8 cellular contexts compared by ENCODE assay signal in the genomic region with DNA sequence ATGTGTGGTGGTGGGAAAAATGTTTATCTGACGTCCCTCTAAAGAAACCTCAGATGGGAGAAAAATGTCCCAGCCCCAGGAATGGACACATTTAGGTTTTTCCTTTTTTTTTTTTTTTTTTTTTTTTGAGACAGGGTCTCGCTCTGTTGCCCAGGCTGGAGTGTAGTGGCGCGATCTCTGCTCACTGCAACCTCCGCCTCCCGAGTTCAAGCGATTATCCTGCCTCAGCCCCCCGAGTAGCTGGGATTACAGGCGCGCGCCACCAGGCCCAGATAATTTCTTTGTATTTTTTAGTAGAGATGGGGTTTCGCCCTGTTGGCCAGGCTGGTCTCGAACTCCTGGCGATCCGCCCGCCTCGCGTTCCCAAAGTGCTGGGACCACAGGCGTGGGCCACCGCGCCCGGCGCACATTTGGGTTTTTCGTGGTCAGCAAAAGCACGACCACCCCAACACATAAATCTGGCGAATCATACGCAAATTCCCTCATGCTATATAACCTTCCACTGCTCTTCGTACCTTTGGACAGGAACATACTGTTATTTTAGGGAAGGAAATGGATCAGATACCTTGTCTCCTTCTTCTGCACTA. TPM values are rescaled to one million over a fixed set of nuclear protein-coding genes. Genes with fewer than 3 reads are reported as not detected.
A peak's percentile ranks its signal among the peaks of the same experiment; 100 is the strongest.
DNase-seq lines count a peak whose midpoint lies in the region; ATAC-seq, FAIRE-seq and TF ChIP-seq lines count a peak whose summit lies in the region.
"Not testable (repeated sequence)": the region's sequence is repeated elsewhere in the genome, so short reads cannot be mapped to it uniquely, and the experiment has no call there.

No MANE protein-coding gene starts in this region.

- peaks cover 71% of the 10 kb centered on the region for H3K79me2 ChIP-seq in K562 (ENCODE audit: control insufficient read depth, insufficient read depth, low read length)

- ATAC-seq in GM21619 (IDR thresholded peaks at IDR 0.05; ENCODE audit: unreplicated experiment) (peak; percentile 7), K562 (peak; percentile 15)
- ATAC-seq in Right ventricle myocardium inferior: not testable (repeated sequence)
- peak in 1 of 2 donors; percentile 20 for ATAC-seq in naive thymus-derived CD8-positive, alpha-beta T cell

- H3K9me1 ChIP-seq in K562 (ENCODE audit: control insufficient read depth, insufficient read depth, low read length): not testable (repeated sequence)

- not testable (repeated sequence) for TF ChIP-seq CTCF in WI38 (IDR thresholded peaks at IDR 0.05; ENCODE audit: low read depth, low read length); K562 (IDR thresholded peaks at IDR 0.05 in 2 of 3, conservative IDR thresholded peaks at IDR 0.05 in 1 of 3; ENCODE audit: insufficient read depth in 2 of 3, low read depth in 1 of 3, low read length in 3 of 3)

- H3K9ac ChIP-seq in BLaER1 treated with 17β-estradiol and CSF1 and Interleukin-3, amounts not matched to agents 10 nM and 100 nM: peak overlapping the region; percentile 69 to 93 (median 89)
- peak overlapping the region; percentile 95 to 99 for H3K9ac ChIP-seq in K562 (ENCODE audit: insufficient read depth in 1 of 2, low read depth in 2 of 2, low read length in 2 of 2)

- H3K36me3 ChIP-seq in BLaER1 treated with 17β-estradiol and CSF1 and Interleukin-3, amounts not matched to agents 10 nM and 100 nM: peaks cover 22 to 64% (median 43%) of the 10 kb centered on the region in 11 experiments; a peak in 21 of 22 replicates
- peaks cover 54% of the 10 kb centered on the region for H3K36me3 ChIP-seq in K562 (ENCODE audit: control insufficient read depth, insufficient read depth, low read length)

- 0% methylated on average over 20 of the region's 28 CpGs for WGBS in K562 (ENCODE audit: insufficient coverage, low coverage, missing lambda C conversion rate)

- H3K4me1 ChIP-seq in BLaER1 treated with 17β-estradiol and CSF1 and Interleukin-3, amounts not matched to agents 10 nM and 100 nM: peaks cover 20 to 24% (median 23%) of the 10 kb centered on the region in 10 experiments
- H3K4me1 ChIP-seq in K562 (replicated peaks in 1 of 2; ENCODE audit: control insufficient read depth in 2 of 2, insufficient read depth in 2 of 2, low read length in 2 of 2): peaks cover 0 to 11% of the 10 kb centered on the region in 2 experiments; a peak in 4 of 5 replicates

- H3K27me3 ChIP-seq in BLaER1 treated with 17β-estradiol and CSF1 and Interleukin-3, amounts not matched to agents 10 nM and 100 nM; K562 (ENCODE audit: control insufficient read depth in 2 of 2, insufficient read depth in 2 of 2, low read length in 2 of 2): not testable (repeated sequence)

- TF ChIP-seq EP300 in K562 (IDR thresholded peaks at IDR 0.05; ENCODE audit: low read length): not testable (repeated sequence)

- intact Hi-C loops in K562 (cut with micrococcal nuclease); Right ventricle myocardium inferior (cut with DNase I): not testable (repeated sequence)

- peak overlapping the region; percentile 47 to 94 (median 85); a peak in 21 of 22 replicates for H3K27ac ChIP-seq in BLaER1 treated with 17β-estradiol and CSF1 and Interleukin-3, amounts not matched to agents 10 nM and 100 nM
- peak overlapping the region; percentile 94 for H3K27ac ChIP-seq in K562 (ENCODE audit: extremely low read depth, low read depth, low read length)

- peaks cover 9 to 61% (median 57%) of the 10 kb centered on the region in 4 donors for H3K4me1 Mint-ChIP-seq in naive thymus-derived CD8-positive, alpha-beta T cell

- H3K9me3 ChIP-seq in BLaER1 treated with 17β-estradiol and CSF1 and Interleukin-3, amounts not matched to agents 10 nM and 100 nM (replicated peaks in 1 of 11); K562 (replicated peaks; ENCODE audit: control insufficient read depth, insufficient read depth, low read depth, low read length): not testable (repeated sequence)

- not testable (repeated sequence) for TF ChIP-seq POLR2A in K562 (conservative IDR thresholded peaks at IDR 0.05)

- H3K9me3 Mint-ChIP-seq in naive thymus-derived CD8-positive, alpha-beta T cell: not testable (repeated sequence)

- TSS peak; percentile 75 for BruUV-seq in K562 (replicated peaks; lab: Mats Ljungman, UMichigan)

- H3K4me3 Mint-ChIP-seq in naive thymus-derived CD8-positive, alpha-beta T cell: peak overlapping the region; percentile 92 to 99 (median 98)

- not testable (repeated sequence) for H3K27me3 Mint-ChIP-seq in naive thymus-derived CD8-positive, alpha-beta T cell

- not testable (repeated sequence) for FAIRE-seq in K562 (lab: Jason Lieb, UNC)

- peaks cover 0 to 20% (median 4%) of the 10 kb centered on the region in 11 experiments; a peak in 12 of 22 replicates for H4K20me1 ChIP-seq in BLaER1 treated with 17β-estradiol and CSF1 and Interleukin-3, amounts not matched to agents 10 nM and 100 nM
- not testable (repeated sequence) for H4K20me1 ChIP-seq in K562 (replicated peaks; ENCODE audit: control insufficient read depth, insufficient read depth, low read length)

- H3K27ac Mint-ChIP-seq in naive thymus-derived CD8-positive, alpha-beta T cell: peak overlapping the region; percentile 93 to 99 (median 96)

- H3K36me3 Mint-ChIP-seq in naive thymus-derived CD8-positive, alpha-beta T cell: peaks cover 4 to 27% (median 14%) of the 10 kb centered on the region in 3 donors

- CTCF ChIA-PET in K562 (lab: Yijun Ruan, JAX; ENCODE audit: low intra/inter-chr PET ratio): not testable (repeated sequence)

- H2AFZ ChIP-seq in K562 (ENCODE audit: low read depth, low read length): peak overlapping the region; percentile 90

- POLR2A ChIA-PET in K562 (lab: Yijun Ruan, JAX): interaction anchor here (0.7 to 5.1 kb wide), 8 partner anchors 9 to 300 kb away, joined by 3 to 35 read pairs (median 3); no protein-coding TSS in a partner anchor
- POLR2A ChIA-PET in naive thymus-derived CD8-positive, alpha-beta T cell (lab: Charles Lee): interaction anchor here (0.7 to 5.1 kb wide), 5 partner anchors 11 to 423 kb away, joined by 3 to 50 read pairs (median 4); no protein-coding TSS in a partner anchor

- peak overlapping the region; percentile 65 to 89 (median 73) for H3K4me2 ChIP-seq in BLaER1 treated with 17β-estradiol and CSF1 and Interleukin-3, amounts not matched to agents 10 nM and 100 nM
- peak overlapping the region; percentile 92 for H3K4me2 ChIP-seq in K562 (ENCODE audit: insufficient read depth, low read length)

- not testable (repeated sequence) for TF ChIP-seq RAD21 in K562 (CRISPR knock-in tag; conservative IDR thresholded peaks at IDR 0.05 in 1 of 2, IDR thresholded peaks at IDR 0.05 in 1 of 2)

- H3K4me3 ChIP-seq in BLaER1 treated with 17β-estradiol and CSF1 and Interleukin-3, amounts not matched to agents 10 nM and 100 nM: peak overlapping the region; percentile 79 to 99 (median 90)
- peak overlapping the region; percentile 99 for H3K4me3 ChIP-seq in Jurkat, Clone E6-1 (ENCODE audit: low read length)
- H3K4me3 ChIP-seq in WI38 (ENCODE audit: low read depth, low read length) (peak overlapping the region; percentile 96), K562 (peak overlapping the region; percentile 89)

- in situ Hi-C loops in K562 (cut with MboI): loop anchor here (25.0 kb wide), 1 partner anchor 532 kb away; no protein-coding TSS in a partner anchor

- DNase-seq in Jurkat, Clone E6-1 (ENCODE audit: low read depth, low spot score); naive thymus-derived CD8-positive, alpha-beta T cell: not testable (repeated sequence)
- DNase-seq in K562 (ENCODE audit: extremely low read depth in 1 of 4, low spot score in 3 of 4) (peak in 1 of 4 experiments; percentile 53), Right ventricle myocardium inferior (ENCODE audit: missing footprints) (peak; percentile 67)
- peak; percentile 22 to 26 for DNase-seq in stimulated activated CD4-positive, alpha-beta T cell treated with anti-CD3 and anti-CD28 coated beads, Interleukin-4, amount 100 ng/mL, for 48 hours (ENCODE audit: low read depth in 2 of 2)

RNA-seq across cellular contexts. Expression of a gene that starts 0.5 kb away (rescaled TPM):
- 72.9 TPM for polyA plus RNA-seq in Jurkat, Clone E6-1 (2012; ENCODE audit: insufficient read depth, insufficient read length)
- total RNA-seq in K562 (2011; cell fraction: chromatin; rRNA removed; ENCODE audit: low replicate concordance): 113 and 199 TPM in 2 replicates
- 69.4 and 77.0 TPM in 2 replicates for total RNA-seq in K562 (2011; cell fraction: nucleolus; rRNA removed)
- 108 and 163 TPM in 2 replicates for total RNA-seq in K562 (2011; cell fraction: nucleoplasm; rRNA removed)
- total RNA-seq in K562 (2014; rRNA removed) (79.2 and 90.9 TPM in 2 replicates), K562 (2014; rRNA removed; fragmentation: Illumina TruSeq; extraction: Trizol) (127 and 130 TPM in 2 replicates), K562 (2015; rRNA removed; fragmentation: Illumina TruSeq; extraction: Trizol) (104 and 105 TPM in 2 replicates), K562 (2021) (96.7 and 97.6 TPM in 2 replicates), Right ventricle myocardium inferior (65.5 TPM)
- polyA plus RNA-seq in K562 (2011; rRNA removed) (118 and 144 TPM in 2 replicates), K562 (2014; fragmentation: Illumina TruSeq; extraction: Trizol) (111 and 125 TPM in 2 replicates), K562 (2014; fragmentation: Nextera tagmentation; extraction: Ambion mirVana) (100 to 1,000 TPM; 106 to 122 TPM), K562 (2014; rRNA removed) (73.6 and 79.9 TPM in 2 replicates)
- 103 and 114 TPM in 2 replicates for polyA plus RNA-seq in K562 (2011; cell fraction: cytosol; rRNA removed)
- 77.8 and 78.9 TPM in 2 replicates for polyA plus RNA-seq in K562 (2011; cell fraction: nucleus; rRNA removed)
- 64.0 and 66.5 TPM in 2 replicates for polyA plus RNA-seq in K562 (2012)
- polyA minus RNA-seq in K562 (2011; rRNA and poly(A)+ RNA removed): 143 and 145 TPM in 2 replicates
- 90.5 and 106 TPM in 2 replicates for polyA minus RNA-seq in K562 (2011; cell fraction: cytosol; rRNA and poly(A)+ RNA removed)
- 64.1 and 85.1 TPM in 2 replicates for polyA minus RNA-seq in K562 (2011; cell fraction: nucleus; rRNA and poly(A)+ RNA removed)
- total RNA-seq in naive thymus-derived CD8-positive, alpha-beta T cell: 10 to 100 TPM; 45.2 to 48.5 TPM
- polyA plus RNA-seq in naive thymus-derived CD8-positive, alpha-beta T cell: 10 to 100 TPM; 31.7 to 43.6 (median 36.0) TPM

RNA-seq across cellular contexts. Expression of a gene that starts 0.6 kb away (rescaled TPM):
- 11.1 TPM for polyA plus RNA-seq in Jurkat, Clone E6-1 (2012; ENCODE audit: insufficient read depth, insufficient read length)
- total RNA-seq in K562 (2011; cell fraction: chromatin; rRNA removed; ENCODE audit: low replicate concordance): 14.6 and 25.8 TPM in 2 replicates
- 9.7 and 10.5 TPM in 2 replicates for total RNA-seq in K562 (2011; cell fraction: nucleolus; rRNA removed)
- 15.5 and 22.9 TPM in 2 replicates for total RNA-seq in K562 (2011; cell fraction: nucleoplasm; rRNA removed)
- total RNA-seq in K562 (2014; rRNA removed) (12.5 and 14.6 TPM in 2 replicates), K562 (2014; rRNA removed; fragmentation: Illumina TruSeq; extraction: Trizol) (18.3 and 19.4 TPM in 2 replicates), K562 (2015; rRNA removed; fragmentation: Illumina TruSeq; extraction: Trizol) (11.9 and 12.6 TPM in 2 replicates), K562 (2021) (18.7 and 20.6 TPM in 2 replicates), Right ventricle myocardium inferior (15.5 TPM)
- polyA plus RNA-seq in K562 (2011; rRNA removed) (24.7 and 28.5 TPM in 2 replicates), K562 (2014; fragmentation: Illumina TruSeq; extraction: Trizol) (13.6 and 14.6 TPM in 2 replicates), K562 (2014; fragmentation: Nextera tagmentation; extraction: Ambion mirVana) (10 to 100 TPM; 18.6 to 19.6 TPM), K562 (2014; rRNA removed) (14.1 and 18.8 TPM in 2 replicates)
- 10.2 and 14.1 TPM in 2 replicates for polyA plus RNA-seq in K562 (2011; cell fraction: cytosol; rRNA removed)
- polyA plus RNA-seq in K562 (2011; cell fraction: nucleus; rRNA removed): 19.5 and 27.6 TPM in 2 replicates
- 11.1 and 11.4 TPM in 2 replicates for polyA plus RNA-seq in K562 (2012)
- 26.3 and 26.7 TPM in 2 replicates for polyA minus RNA-seq in K562 (2011; rRNA and poly(A)+ RNA removed)
- 8.0 and 8.8 TPM in 2 replicates for polyA minus RNA-seq in K562 (2011; cell fraction: cytosol; rRNA and poly(A)+ RNA removed)
- 14.4 and 18.4 TPM in 2 replicates for polyA minus RNA-seq in K562 (2011; cell fraction: nucleus; rRNA and poly(A)+ RNA removed)
- 10 to 100 TPM; 10.6 to 13.9 TPM for total RNA-seq in naive thymus-derived CD8-positive, alpha-beta T cell
- polyA plus RNA-seq in naive thymus-derived CD8-positive, alpha-beta T cell: 1 to 10 TPM; 4.0 to 6.1 (median 5.9) TPM
